In the genomic region with DNA sequence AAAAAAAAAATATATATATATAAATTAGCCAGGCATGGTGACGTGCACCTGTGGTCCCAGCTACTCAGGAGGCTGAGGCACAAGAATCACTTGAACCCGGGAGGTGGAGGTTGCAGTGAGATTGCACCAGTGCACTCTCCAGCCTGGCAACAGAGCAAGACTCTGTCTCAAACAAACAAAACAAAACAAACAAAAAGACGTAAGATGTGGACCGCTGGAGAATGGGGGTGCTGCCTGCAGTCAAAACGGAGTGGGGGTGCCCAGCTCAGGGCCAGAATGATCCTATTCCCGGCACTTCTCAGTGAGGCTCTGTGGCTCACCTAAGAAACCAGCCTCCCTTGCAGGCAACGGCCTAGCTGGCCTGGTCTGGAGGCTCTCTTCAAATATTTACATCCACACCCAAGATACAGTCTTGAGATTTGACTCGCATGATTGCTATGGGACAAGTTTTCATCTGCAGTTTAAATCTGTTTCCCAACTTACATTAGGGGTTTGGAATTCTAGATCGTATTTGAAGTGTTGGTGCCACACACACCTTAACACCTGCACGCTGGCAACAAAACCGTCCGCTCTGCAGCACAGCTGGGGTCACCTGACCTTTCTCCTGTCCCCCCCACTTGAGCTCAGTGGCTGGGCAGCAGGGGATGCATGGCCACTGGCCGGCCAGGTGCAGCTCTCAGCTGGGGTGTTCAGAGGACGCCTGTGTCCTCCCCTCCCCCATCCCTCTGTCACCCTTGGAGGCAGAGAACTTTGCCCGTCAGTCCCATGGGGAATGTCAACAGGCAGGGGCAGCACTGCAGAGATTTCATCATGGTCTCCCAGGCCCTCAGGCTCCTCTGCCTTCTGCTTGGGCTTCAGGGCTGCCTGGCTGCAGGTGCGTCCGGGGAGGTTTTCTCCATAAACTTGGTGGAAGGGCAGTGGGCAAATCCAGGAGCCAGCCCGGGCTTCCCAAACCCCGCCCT, we compare ENCODE assay signal across 1 cellular context.
TF ChIP-seq lines count a peak whose summit lies in the region.

TSS of gene F7 (plus strand) at position 760 of the 962 bp plus-strand sequence. CDS start at position 811, 51 bp downstream.

TF ChIP-seq in IMR-90, 13 proteins besides CTCF, POLR2A, EP300 and RAD21:
- TF ChIP-seq MXI1 (IDR thresholded peaks at IDR 0.05; ENCODE audit: borderline replicate concordance, low read depth, low read length), result no peak
- no peak for TF ChIP-seq MAFK (IDR thresholded peaks at IDR 0.05; ENCODE audit: low read depth, low read length)
- TF ChIP-seq FOS (IDR thresholded peaks at IDR 0.05; ENCODE audit: low read depth, low read length), result no peak
- TF ChIP-seq RFX5 (IDR thresholded peaks at IDR 0.05; ENCODE audit: low read depth, low read length), result no peak
- no peak for TF ChIP-seq BHLHE40 (IDR thresholded peaks at IDR 0.05; ENCODE audit: low read depth, low read length)
- no peak for TF ChIP-seq USF2 (IDR thresholded peaks at IDR 0.05; ENCODE audit: low read depth, low read length)
- no peak for TF ChIP-seq SMC3 (IDR thresholded peaks at IDR 0.05; ENCODE audit: low read depth, low read length)
- TF ChIP-seq CEBPB (IDR thresholded peaks at IDR 0.05; ENCODE audit: low read depth, low read length), result no peak
- TF ChIP-seq RCOR1 (IDR thresholded peaks at IDR 0.05; ENCODE audit: insufficient replicate concordance, low read length), result no peak
- no peak for TF ChIP-seq CHD1 (IDR thresholded peaks at IDR 0.05; ENCODE audit: low read depth, low read length)
- no peak for TF ChIP-seq MAZ (IDR thresholded peaks at IDR 0.05; ENCODE audit: borderline replicate concordance, low read depth, low read length)
- TF ChIP-seq, protein P1, sequence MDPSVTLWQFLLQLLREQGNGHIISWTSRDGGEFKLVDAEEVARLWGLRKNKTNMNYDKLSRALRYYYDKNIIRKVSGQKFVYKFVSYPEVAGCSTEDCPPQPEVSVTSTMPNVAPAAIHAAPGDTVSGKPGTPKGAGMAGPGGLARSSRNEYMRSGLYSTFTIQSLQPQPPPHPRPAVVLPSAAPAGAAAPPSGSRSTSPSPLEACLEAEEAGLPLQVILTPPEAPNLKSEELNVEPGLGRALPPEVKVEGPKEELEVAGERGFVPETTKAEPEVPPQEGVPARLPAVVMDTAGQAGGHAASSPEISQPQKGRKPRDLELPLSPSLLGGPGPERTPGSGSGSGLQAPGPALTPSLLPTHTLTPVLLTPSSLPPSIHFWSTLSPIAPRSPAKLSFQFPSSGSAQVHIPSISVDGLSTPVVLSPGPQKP (IDR thresholded peaks at IDR 0.05; ENCODE audit: borderline replicate concordance, low read depth, low read length), result no peak
